Comparison of ENCODE assay signal across 8 cellular contexts in genomic region chr3:111069974-111070751, GRCh38. TPM values are rescaled to one million over a fixed set of nuclear protein-coding genes. Genes with fewer than 3 reads are reported as not detected.
DNase-seq lines count a peak whose midpoint lies in the region; ATAC-seq and TF ChIP-seq lines count a peak whose summit lies in the region.

No MANE protein-coding gene starts in this region.

- no peaks in the 10 kb centered on the region for H3K4me1 ChIP-seq in colonic mucosa
- peaks cover 25% of the 10 kb centered on the region for H3K4me1 ChIP-seq in testis

- peak overlapping the region; percentile 90 for H3K4me3 ChIP-seq in colonic mucosa
- H3K4me3 ChIP-seq in testis, result peak overlapping the region; percentile 84 to 88

- peak overlapping the region; percentile 95 for H3K27ac ChIP-seq in colonic mucosa
- peak overlapping the region; percentile 91 to 92 for H3K27ac ChIP-seq in testis

- no peak for ATAC-seq in HG02973 (IDR thresholded peaks at IDR 0.05; ENCODE audit: unreplicated experiment)

- no peaks in the 10 kb centered on the region for H3K27me3 ChIP-seq in colonic mucosa
- H3K27me3 ChIP-seq in testis, result no peaks in the 10 kb centered on the region

- H3K36me3 ChIP-seq in colonic mucosa, result no peaks in the 10 kb centered on the region
- H3K36me3 ChIP-seq in testis (ENCODE audit: low read depth, missing control alignments), result no peaks in the 10 kb centered on the region

- no peak for TF ChIP-seq POLR2A in testis (IDR thresholded peaks at IDR 0.05)

- intact Hi-C loops in colonic mucosa (cut with DNase I), result no loop called here
- intact Hi-C loops in testis (cut with DNase I; ENCODE audit: low total_unique reads), result no loop called here

- peak overlapping the region; percentile 64 to 90 for H3K9ac ChIP-seq in colonic mucosa (ENCODE audit: low read depth in 2 of 2, low read length in 2 of 2)

- no peak for TF ChIP-seq CTCF in colonic mucosa (IDR thresholded peaks at IDR 0.05)
- TF ChIP-seq CTCF in testis (IDR thresholded peaks at IDR 0.05), result no peak

- WGBS in testis, 2 donors, result 2 to 3% methylated on average over 23 to 24 of the region's 24 CpGs

- DNase-seq in Ammon's horn (ENCODE audit: low spot score) (peak; percentile 57), NCI-H146 treated with DMSO at 0.1 percent for 48 hours (lab: John Stamatoyannopoulos, UW; ENCODE audit: unreplicated experiment) (peak; percentile 38), colonic mucosa (peak; percentile 52), lung microvascular endothelial cell (ENCODE audit: low read depth in 2 of 2) (peak; percentile 2 to 15), testis (peak; percentile 69), NCI-H1092 (lab: John Stamatoyannopoulos, UW) (no peak), DMS53 (lab: John Stamatoyannopoulos, UW) (no peak)

- H3K9me3 ChIP-seq in colonic mucosa, result no peaks in the 10 kb centered on the region
- no peaks in the 10 kb centered on the region for H3K9me3 ChIP-seq in testis

RNA-seq across cellular contexts. Expression of gene NECTIN3, which starts 1.5 kb away (rescaled TPM):
- total RNA-seq in colonic mucosa (10 to 100 TPM; 46.8 to 47.4 TPM), lung microvascular endothelial cell (33.3 and 44.8 TPM in 2 replicates), testis (10 to 100 TPM; 84.9 to 97.1 TPM)
- 119 TPM for polyA plus RNA-seq in testis (ENCODE audit: insufficient read depth, low read depth, low replicate concordance)

Comparison
In these comparisons a context has a peak if more than half of its experiments do, and no peak if none do; other contexts are left out.
1. DNase-seq: peak in Ammon's horn (single experiment), NCI-H146 treated with DMSO at 0.1 percent for 48 hours (single experiment), colonic mucosa (single experiment), lung microvascular endothelial cell (2 of 2) and testis (single experiment); none in NCI-H1092 (single experiment) and DMS53 (single experiment).